8 cellular contexts compared by ENCODE assay signal in the genomic region with DNA sequence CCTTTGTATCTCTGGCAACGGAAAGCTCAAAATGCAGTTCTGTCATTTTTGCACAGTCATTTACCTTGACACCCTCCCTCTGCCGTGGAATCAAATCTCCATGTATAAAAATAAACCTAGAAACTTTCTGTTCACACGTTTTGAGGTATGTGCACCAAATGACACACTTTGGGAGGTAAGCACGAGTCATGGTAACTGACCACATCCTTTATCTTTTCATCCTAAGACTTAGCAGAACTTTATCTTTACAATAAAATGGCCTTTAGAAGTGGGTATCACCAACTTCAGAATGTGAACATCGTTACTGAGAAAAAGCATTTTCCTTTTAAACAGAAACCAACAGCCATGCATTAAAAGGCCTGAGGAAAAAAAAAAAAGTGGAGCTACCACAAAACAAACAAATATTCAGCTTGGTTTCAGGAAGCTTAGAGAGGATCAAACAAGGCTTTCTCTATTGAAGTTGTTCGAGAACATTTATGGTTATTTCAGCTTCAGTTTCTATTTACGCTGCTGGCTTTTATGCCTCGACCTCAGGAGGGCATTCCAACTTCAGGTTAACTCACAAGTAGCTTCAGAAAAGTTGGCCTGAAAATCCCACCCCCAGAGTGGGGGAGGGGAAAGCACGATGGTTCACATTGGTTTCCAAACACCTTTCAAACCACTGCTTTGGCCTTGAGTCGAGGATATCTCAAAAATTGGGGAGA.
A peak's percentile ranks its signal among the peaks of the same experiment; 100 is the strongest.
DNase-seq lines count a peak whose midpoint lies in the region; ATAC-seq lines count a peak whose summit lies in the region.

No MANE protein-coding gene starts in this region.

- no peaks in the 10 kb centered on the region for H3K36me3 Mint-ChIP-seq in activated naive CD4-positive, alpha-beta T cell treated with anti-CD3 and anti-CD28 coated beads, Interleukin-2, amount 50 U/mL, for 24 hours

- H3K4me3 Mint-ChIP-seq in activated naive CD4-positive, alpha-beta T cell treated with anti-CD3 and anti-CD28 coated beads, Interleukin-2, amount 50 U/mL, for 24 hours: peak overlapping the region; percentile 73

- H3K9me3 Mint-ChIP-seq in activated naive CD4-positive, alpha-beta T cell treated with anti-CD3 and anti-CD28 coated beads, Interleukin-2, amount 50 U/mL, for 24 hours: no peaks in the 10 kb centered on the region

- intact Hi-C loops in cardiac septum (cut with DNase I): no loop called here

- peak; percentile 42 for DNase-seq in stimulated activated CD4-positive, alpha-beta T cell treated with anti-CD3 and anti-CD28 coated beads, Interleukin-1b, Interleukin-23, amount 100 ng/mL, for 48 hours
- DNase-seq in NCI-H1105 treated with DMSO at 0.1 percent for 48 hours (lab: John Stamatoyannopoulos, UW): no peak
- no peak for DNase-seq in medulla oblongata (ENCODE audit: extremely low spot score)
- DNase-seq in cardiac septum (ENCODE audit: low spot score): no peak
- DNase-seq in NCI-H748 (lab: John Stamatoyannopoulos, UW; ENCODE audit: unreplicated experiment): no peak

- no peaks in the 10 kb centered on the region for H3K27me3 Mint-ChIP-seq in activated naive CD4-positive, alpha-beta T cell treated with anti-CD3 and anti-CD28 coated beads, Interleukin-2, amount 50 U/mL, for 24 hours

- ATAC-seq in GM18909 (IDR thresholded peaks at IDR 0.05; ENCODE audit: poor library complexity, unreplicated experiment) (peak; percentile 61), HG03460 (IDR thresholded peaks at IDR 0.05; ENCODE audit: unreplicated experiment) (peak; percentile 38)

- peak overlapping the region; percentile 81 for H3K27ac Mint-ChIP-seq in activated naive CD4-positive, alpha-beta T cell treated with anti-CD3 and anti-CD28 coated beads, Interleukin-2, amount 50 U/mL, for 24 hours

- H3K4me1 Mint-ChIP-seq in activated naive CD4-positive, alpha-beta T cell treated with anti-CD3 and anti-CD28 coated beads, Interleukin-2, amount 50 U/mL, for 24 hours: peaks cover 43% of the 10 kb centered on the region
